In the genomic region with DNA sequence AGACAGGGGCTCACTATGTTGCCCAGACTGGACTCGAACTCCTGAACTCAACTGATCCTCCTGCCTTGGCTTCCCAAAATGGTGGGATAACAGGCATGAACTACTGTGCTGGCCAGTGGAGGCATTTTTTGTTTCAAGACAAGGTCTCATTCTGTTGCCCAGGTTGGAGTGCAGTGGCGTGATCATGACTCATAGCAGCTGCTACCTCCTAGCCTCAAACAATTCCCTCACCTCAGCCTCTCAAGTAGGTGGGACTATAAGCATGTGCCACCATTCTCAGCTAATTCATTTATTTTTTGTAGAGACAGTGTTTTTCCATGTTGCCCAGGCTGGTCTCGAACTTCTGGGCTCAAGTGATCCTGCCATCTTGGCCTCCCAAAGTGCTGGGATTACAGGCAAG, we compare ENCODE assay signal across 16 cellular contexts. TPM values are rescaled to one million over a fixed set of nuclear protein-coding genes. Genes with fewer than 3 reads are reported as not detected.
DNase-seq lines count a peak whose midpoint lies in the region; FAIRE-seq and TF ChIP-seq lines count a peak whose summit lies in the region.
"Had no signal": no experiment of that assay in that cellular context is flagged by ENCODE, and none has a peak within 500 bp of the region (broad histone marks: within the 10 kb centered on the region; RNA-seq: fewer than 3 reads in every experiment).

No MANE protein-coding gene starts in this region.

- no peak overlapping the region for H4K8ac ChIP-seq in mesendoderm (ENCODE audit: low read depth, low read length)

- H3K9ac ChIP-seq in mesendoderm (ENCODE audit: low read length): no peak overlapping the region

- no peak for FAIRE-seq in D721Med (lab: Jason Lieb, UNC)

- no peaks in the 10 kb centered on the region for H3K4me1 ChIP-seq in mesendoderm (ENCODE audit: control insufficient read depth, low read depth, low read length)

- H3K27me3 Mint-ChIP-seq in Calu3 (ENCODE audit: unreplicated experiment) (no peaks in the 10 kb centered on the region), glutamatergic neuron (ENCODE audit: unreplicated experiment) (no peaks in the 10 kb centered on the region)

- intact Hi-C loops in Calu3 (cut with micrococcal nuclease; ENCODE audit: unreplicated experiment): no loop called here

- no peaks in the 10 kb centered on the region for H3K27me3 ChIP-seq in mesendoderm (ENCODE audit: insufficient read depth, low read length, poor library complexity)

- WGBS in mesendoderm (ENCODE audit: extremely low coverage, insufficient coverage, low lambda C conversion rate): no CpG with 5 or more reads among the region's 3 CpGs

- no peak overlapping the region for H4K5ac ChIP-seq in mesendoderm (ENCODE audit: low read length)

- H3K27ac ChIP-seq in VCaP: peak overlapping the region; percentile 100
- no peak overlapping the region for H3K27ac ChIP-seq in mesendoderm (ENCODE audit: low read depth, low read length)

- CTCF ChIA-PET in Calu3 (lab: Charles Lee): no interaction called here

- no peaks in the 10 kb centered on the region for H3K36me3 ChIP-seq in mesendoderm (ENCODE audit: control insufficient read depth, insufficient read depth, low read length)

- no peak overlapping the region for H3K4ac ChIP-seq in mesendoderm (ENCODE audit: low read depth, low read length)

- H3K56ac ChIP-seq in mesendoderm (ENCODE audit: low read length): no peak overlapping the region

- no peak overlapping the region for H3K4me2 ChIP-seq in mesendoderm (ENCODE audit: low read length)

- H3K4me3 Mint-ChIP-seq in Calu3 (ENCODE audit: low read depth, unreplicated experiment): no peak overlapping the region
- no peak overlapping the region for H3K4me3 Mint-ChIP-seq in glutamatergic neuron (ENCODE audit: unreplicated experiment)

- no TSS peak for BruUV-seq in Calu3 (replicated peaks; lab: Mats Ljungman, UMichigan)

- DNase-seq in Calu3 (peak; percentile 20), LHCN-M2 (ENCODE audit: low read depth) (peak; percentile 34), mesendoderm (peak; percentile 4), D721Med (ENCODE audit: insufficient read length, low spot score) (no peak), NCI-H1105 treated with DMSO at 0.1 percent for 48 hours (lab: John Stamatoyannopoulos, UW) (no peak), glutamatergic neuron (no peak)
- DNase-seq: NCI-H1105, NCI-H187, NCI-H345, NCI-H526, RPMI8226, SIG-M5 had no signal

- no peak overlapping the region for H2BK5ac ChIP-seq in mesendoderm (ENCODE audit: low read length)

- H2BK120ac ChIP-seq in mesendoderm (ENCODE audit: low read depth, low read length): no peak overlapping the region

- H3K4me1 Mint-ChIP-seq in Calu3 (ENCODE audit: low read depth, unreplicated experiment) (peaks cover 17% of the 10 kb centered on the region), glutamatergic neuron (ENCODE audit: low read depth, unreplicated experiment) (no peaks in the 10 kb centered on the region)

- no peaks in the 10 kb centered on the region for H3K79me1 ChIP-seq in mesendoderm (ENCODE audit: low read length)

- no peaks in the 10 kb centered on the region for H3K9me3 Mint-ChIP-seq in Calu3 (ENCODE audit: low read depth, unreplicated experiment)
- no peaks in the 10 kb centered on the region for H3K9me3 Mint-ChIP-seq in glutamatergic neuron (ENCODE audit: unreplicated experiment)

- H2AK5ac ChIP-seq in mesendoderm (ENCODE audit: low read length): no peak overlapping the region

- no peak overlapping the region for H3K23ac ChIP-seq in mesendoderm (ENCODE audit: low read length)

- H3K27ac Mint-ChIP-seq in Calu3 (ENCODE audit: unreplicated experiment): no peak overlapping the region
- H3K27ac Mint-ChIP-seq in glutamatergic neuron (ENCODE audit: unreplicated experiment): no peak overlapping the region

- H2BK15ac ChIP-seq in mesendoderm (replicated peaks; ENCODE audit: low read depth): no peak overlapping the region

- H3K36me3 Mint-ChIP-seq in Calu3 (ENCODE audit: insufficient read depth, unreplicated experiment): no peaks in the 10 kb centered on the region
- H3K36me3 Mint-ChIP-seq in glutamatergic neuron (ENCODE audit: unreplicated experiment): no peaks in the 10 kb centered on the region

- H3K4me3 ChIP-seq in mesendoderm (ENCODE audit: low read length): no peak overlapping the region

- no peaks in the 10 kb centered on the region for H3K79me2 ChIP-seq in mesendoderm (ENCODE audit: control insufficient read depth, insufficient read depth, low read length)

- TF ChIP-seq CTCF in Calu3 (IDR thresholded peaks at IDR 0.05; ENCODE audit: unreplicated experiment) (no peak), VCaP (conservative IDR thresholded peaks at IDR 0.05) (no peak), D721Med (IDR thresholded peaks at IDR 0.05; ENCODE audit: insufficient read depth, missing control alignments) (no peak), glutamatergic neuron (IDR thresholded peaks at IDR 0.05; ENCODE audit: partially characterized antibody, unreplicated experiment) (no peak)

- H3K18ac ChIP-seq in mesendoderm (ENCODE audit: low read length): no peak overlapping the region

RNA-seq across cellular contexts. Expression of a gene that starts 17.2 kb away (rescaled TPM):
- total RNA-seq in Calu3 (2022) (not detected in 2 replicates), LHCN-M2 (2014; rRNA removed) (0.19 TPM in 1 of 2 replicates, not detected in the other), glutamatergic neuron (ENCODE audit: unreplicated experiment) (not detected)
- not detected for polyA plus RNA-seq in LHCN-M2 (2012)
- 0.06 TPM for polyA plus RNA-seq in mesendoderm (2013, experiment 1 of 2)
- 0.03 TPM for polyA plus RNA-seq in mesendoderm (2013, experiment 2 of 2)
- total RNA-seq: G401 had no signal

RNA-seq across cellular contexts. Expression of a gene that starts 26.3 kb away (rescaled TPM):
- total RNA-seq in Calu3 (2022) (31.0 and 31.9 TPM in 2 replicates), LHCN-M2 (2014; rRNA removed) (25.7 and 26.9 TPM in 2 replicates), glutamatergic neuron (ENCODE audit: unreplicated experiment) (38.8 TPM)
- 5.4 TPM for polyA plus RNA-seq in LHCN-M2 (2012)
- polyA plus RNA-seq in mesendoderm (2013, experiment 1 of 2): 6.6 TPM
- 6.9 TPM for polyA plus RNA-seq in mesendoderm (2013, experiment 2 of 2)

RNA-seq across cellular contexts. Expression of a gene that starts 46.9 kb away (rescaled TPM):
- total RNA-seq in Calu3 (2022) (not detected in 2 replicates), LHCN-M2 (2014; rRNA removed) (0.06 TPM in 1 of 2 replicates, not detected in the other), glutamatergic neuron (ENCODE audit: unreplicated experiment) (not detected)
- not detected for polyA plus RNA-seq in LHCN-M2 (2012)
- polyA plus RNA-seq in mesendoderm (2013, experiment 1 of 2): not detected
- not detected for polyA plus RNA-seq in mesendoderm (2013, experiment 2 of 2)
- total RNA-seq: A673, G401, OCI-LY7 had no signal

RNA-seq across cellular contexts. Expression of a gene that starts 56.5 kb away (rescaled TPM):
- not detected in 2 replicates for total RNA-seq in Calu3 (2022)
- total RNA-seq in LHCN-M2 (2014; rRNA removed): not detected in 2 replicates
- not detected for polyA plus RNA-seq in LHCN-M2 (2012)
- not detected for polyA plus RNA-seq in mesendoderm (2013, experiment 1 of 2)
- polyA plus RNA-seq in mesendoderm (2013, experiment 2 of 2): 0.01 TPM
- not detected for total RNA-seq in glutamatergic neuron (ENCODE audit: unreplicated experiment)
- total RNA-seq: A673, G401, OCI-LY7 had no signal

Comparison
In these comparisons a context has a peak if more than half of its experiments do, and no peak if none do; other contexts are left out.
1. DNase-seq: peak in Calu3 (single experiment), LHCN-M2 (single experiment) and mesendoderm (single experiment); none in D721Med (single experiment), NCI-H1105 treated with DMSO at 0.1 percent for 48 hours (single experiment) and glutamatergic neuron (single experiment).